ENCODE assay signal across 13 cellular contexts in the genomic region with DNA sequence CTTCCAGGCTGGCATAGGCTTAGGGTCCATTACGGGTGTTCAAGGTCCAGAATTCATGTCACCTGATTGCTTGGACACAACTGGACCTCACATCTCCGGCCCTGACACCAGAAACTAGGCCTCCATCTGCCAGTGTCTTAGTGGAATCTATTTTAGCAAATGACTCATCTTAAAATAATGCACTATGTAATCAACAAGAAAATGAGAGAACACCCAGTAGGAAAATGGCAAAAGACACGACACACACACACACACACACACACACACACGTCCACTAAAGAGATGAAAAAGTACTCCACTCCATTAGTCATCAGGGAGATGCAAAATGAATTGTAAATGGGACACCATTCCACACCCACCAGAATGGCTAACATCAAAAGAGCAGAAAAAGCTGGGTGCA. TPM values are rescaled to one million over a fixed set of nuclear protein-coding genes. Genes with fewer than 3 reads are reported as not detected.
DNase-seq lines count a peak whose midpoint lies in the region; ATAC-seq, FAIRE-seq and TF ChIP-seq lines count a peak whose summit lies in the region.
"Had no signal": no experiment of that assay in that cellular context is flagged by ENCODE, and none has a peak within 500 bp of the region (broad histone marks: within the 10 kb centered on the region; RNA-seq: fewer than 3 reads in every experiment).

No MANE protein-coding gene starts in this region.

- intact Hi-C loops in K562 (cut with micrococcal nuclease) = no loop called here

- H3K9me1 ChIP-seq in K562 (ENCODE audit: control insufficient read depth, insufficient read depth, low read length) = peaks cover 3% of the 10 kb centered on the region

- H2AFZ ChIP-seq in K562 (ENCODE audit: low read depth, low read length) = no peak overlapping the region

- H3K36me3 ChIP-seq in K562 (ENCODE audit: control insufficient read depth, insufficient read depth, low read length) (no peaks in the 10 kb centered on the region; the same call in 2 of the 3 replicates), kidney epithelial cell (ENCODE audit: control insufficient read depth, insufficient read depth, low read length) (no peaks in the 10 kb centered on the region), gastroesophageal sphincter (no peaks in the 10 kb centered on the region)

- WGBS in K562 (ENCODE audit: insufficient coverage, low coverage, missing lambda C conversion rate) = 77% methylated on average over 4 of the region's 4 CpGs
- whole genome bisulfite sequencing in gastroesophageal sphincter (ENCODE audit: low coverage in 1 of 2), 2 donors = 14% methylated on average over 3 of the region's 4 CpGs; no CpG with 5 or more reads in 1 of the 2 donors

- no TSS peak for BruUV-seq in K562 (replicated peaks; lab: Mats Ljungman, UMichigan)

- FAIRE-seq in HTR-8/SVneo (lab: Jason Lieb, UNC) (peak; percentile 13), K562 (lab: Jason Lieb, UNC) (peak; percentile 84)

- no peak overlapping the region for H3K27ac ChIP-seq in K562 (ENCODE audit: extremely low read depth, low read depth, low read length)
- no peak overlapping the region for H3K27ac ChIP-seq in gastroesophageal sphincter

- peaks cover 88% of the 10 kb centered on the region for H3K79me2 ChIP-seq in K562 (ENCODE audit: control insufficient read depth, insufficient read depth, low read length)

- no peak overlapping the region for H3K4me3 ChIP-seq in AG10803 (ENCODE audit: low read length)
- H3K4me3 ChIP-seq in K562 = no peak overlapping the region
- H3K4me3 ChIP-seq in kidney epithelial cell (ENCODE audit: low read depth, low read length) = no peak overlapping the region
- H3K4me3 ChIP-seq in gastroesophageal sphincter = no peak overlapping the region

- DNase-seq in AG10803 (ENCODE audit: low read depth) (peak; percentile 64), HTR-8/SVneo (ENCODE audit: insufficient read length, low spot score) (peak; percentile 47), K562 (ENCODE audit: extremely low read depth in 1 of 4, low spot score in 3 of 4) (no peak), kidney epithelial cell (ENCODE audit: low read depth) (peak; percentile 44), KBM-7 (no peak), SKM-1 (lab: John Stamatoyannopoulos, UW; ENCODE audit: unreplicated experiment) (no peak)
- DNase-seq: activated CD4-positive, alpha-beta memory T cell treated with anti-CD3 and anti-CD28 coated beads, Interleukin-2, amount 10 ng/mL, durations not matched to agents 7 days and 5 days; Calu3; mesendoderm; NCI-H510A had no signal

- TF ChIP-seq RAD21 in K562 (CRISPR knock-in tag; conservative IDR thresholded peaks at IDR 0.05 in 1 of 2, IDR thresholded peaks at IDR 0.05 in 1 of 2) = no peak

- no peak overlapping the region; a peak in 1 of 4 replicates for H3K9ac ChIP-seq in K562 (ENCODE audit: insufficient read depth in 1 of 2, low read depth in 2 of 2, low read length in 2 of 2)

- ATAC-seq in K562 (no peak), gastroesophageal sphincter (no peak), HG03469 (IDR thresholded peaks at IDR 0.05; ENCODE audit: unreplicated experiment) (no peak)

- TF ChIP-seq CTCF in AG10803 (conservative IDR thresholded peaks at IDR 0.05; ENCODE audit: low read length) = no peak
- TF ChIP-seq CTCF in K562 (IDR thresholded peaks at IDR 0.05 in 2 of 3, conservative IDR thresholded peaks at IDR 0.05 in 1 of 3; ENCODE audit: insufficient read depth in 2 of 3, low read depth in 1 of 3, low read length in 3 of 3) = no peak
- no peak for TF ChIP-seq CTCF in kidney epithelial cell (IDR thresholded peaks at IDR 0.05; ENCODE audit: insufficient read depth, low read length, poor library complexity, severe bottlenecking)
- no peak for TF ChIP-seq CTCF in gastroesophageal sphincter (IDR thresholded peaks at IDR 0.05)

- H3K4me1 ChIP-seq in K562 (replicated peaks in 1 of 2; ENCODE audit: control insufficient read depth in 2 of 2, insufficient read depth in 2 of 2, low read length in 2 of 2) (peaks cover 17 to 36% of the 10 kb centered on the region in 2 experiments; a peak in 4 of 5 replicates), gastroesophageal sphincter (no peaks in the 10 kb centered on the region)

- H3K27me3 ChIP-seq in K562 (ENCODE audit: control insufficient read depth in 2 of 2, insufficient read depth in 2 of 2, low read length in 2 of 2) = no peaks in the 10 kb centered on the region
- H3K27me3 ChIP-seq in kidney epithelial cell (ENCODE audit: control insufficient read depth, insufficient read depth, low read length) = no peaks in the 10 kb centered on the region
- peaks cover 9% of the 10 kb centered on the region for H3K27me3 ChIP-seq in gastroesophageal sphincter

- CTCF ChIA-PET in K562 (lab: Yijun Ruan, JAX; ENCODE audit: low intra/inter-chr PET ratio) = no interaction called here

- POLR2A ChIA-PET in K562 (lab: Yijun Ruan, JAX) = interaction anchor here (0.8 to 2.8 kb wide), 2 partner anchors 9 to 35 kb away, joined by 3 to 14 read pairs; no protein-coding TSS in a partner anchor

- in situ Hi-C loops in K562 (cut with MboI) (no loop called here), KBM-7 (cut with MboI; ENCODE audit: low pct_unique_long_range_greater_than_20kb, low sequenced_read_pairs) (no loop called here)

- H3K4me2 ChIP-seq in K562 (ENCODE audit: insufficient read depth, low read length) = no peak overlapping the region

- no peak for TF ChIP-seq POLR2A in K562 (conservative IDR thresholded peaks at IDR 0.05)
- no peak for TF ChIP-seq POLR2A in gastroesophageal sphincter (IDR thresholded peaks at IDR 0.05)

- H3K9me3 ChIP-seq in K562 (replicated peaks; ENCODE audit: control insufficient read depth, insufficient read depth, low read depth, low read length) = no peaks in the 10 kb centered on the region
- no peaks in the 10 kb centered on the region for H3K9me3 ChIP-seq in gastroesophageal sphincter

- H4K20me1 ChIP-seq in K562 (replicated peaks; ENCODE audit: control insufficient read depth, insufficient read depth, low read length) = no peaks in the 10 kb centered on the region; the same call in 1 of the 2 replicates

- no peak for TF ChIP-seq EP300 in K562 (IDR thresholded peaks at IDR 0.05; ENCODE audit: low read length)
- no peak for TF ChIP-seq EP300 in gastroesophageal sphincter (IDR thresholded peaks at IDR 0.05)

TF ChIP-seq in K562, 482 proteins besides CTCF, POLR2A, EP300 and RAD21 (continues in another document):
- TF ChIP-seq MIER1 (IDR thresholded peaks at IDR 0.05; ENCODE audit: low read depth) (no peak), MEF2A (IDR thresholded peaks at IDR 0.05; ENCODE audit: control insufficient read depth, low read depth, low read length) (peak; percentile 71; the same call in 1 of the 2 replicates), FOXA3 (CRISPR knock-in tag; conservative IDR thresholded peaks at IDR 0.05 in 1 of 2, IDR thresholded peaks at IDR 0.05 in 1 of 2) (peak in 1 of 2 experiments; percentile 60; a peak in 1 of 4 replicates), ZNF830 (CRISPR knock-in tag; IDR thresholded peaks at IDR 0.05) (no peak), ARID1B (IDR thresholded peaks at IDR 0.05) (peak; percentile 46), HSF4 (CRISPR knock-in tag; IDR thresholded peaks at IDR 0.05; ENCODE audit: borderline replicate concordance) (no peak), DPF2 (IDR thresholded peaks at IDR 0.05) (peak; percentile 56; the same call in 1 of the 2 replicates), ELF4 (CRISPR knock-in tag; IDR thresholded peaks at IDR 0.05) (no peak), ZNF124 (CRISPR knock-in tag; IDR thresholded peaks at IDR 0.05) (no peak), NFXL1 (CRISPR knock-in tag; IDR thresholded peaks at IDR 0.05) (no peak)

RNA-seq across cellular contexts. Expression of gene APBA2, which starts 11.2 kb away (rescaled TPM):
- 105 and 234 TPM in 2 replicates for total RNA-seq in K562 (2011; cell fraction: chromatin; rRNA removed; ENCODE audit: low replicate concordance)
- total RNA-seq in K562 (2011; cell fraction: nucleolus; rRNA removed) = 91.2 and 97.2 TPM in 2 replicates
- total RNA-seq in K562 (2011; cell fraction: nucleoplasm; rRNA removed) = 85.9 and 89.9 TPM in 2 replicates
- total RNA-seq in K562 (2014; rRNA removed) (40.9 and 46.5 TPM in 2 replicates), K562 (2014; rRNA removed; fragmentation: Illumina TruSeq; extraction: Trizol) (10.4 and 13.6 TPM in 2 replicates), K562 (2015; rRNA removed; fragmentation: Illumina TruSeq; extraction: Trizol) (25.2 and 26.2 TPM in 2 replicates), K562 (2021) (30.8 and 32.5 TPM in 2 replicates), kidney epithelial cell (51.4 and 54.6 TPM in 2 replicates), gastroesophageal sphincter (10 to 100 TPM in 1 of 4 donors, 1 to 10 TPM in 3; 3.1 to 14.9 (median 4.2) TPM)
- polyA plus RNA-seq in K562 (2011; rRNA removed) (27.8 and 36.1 TPM in 2 replicates), K562 (2014; fragmentation: Illumina TruSeq; extraction: Trizol) (17.1 and 25.2 TPM in 2 replicates), K562 (2014; fragmentation: Nextera tagmentation; extraction: Ambion mirVana) (under 1 TPM; 0.24 to 0.35 TPM), K562 (2014; rRNA removed) (30.7 and 37.1 TPM in 2 replicates)
- 27.5 and 45.8 TPM in 2 replicates for polyA plus RNA-seq in K562 (2011; cell fraction: cytosol; rRNA removed)
- polyA plus RNA-seq in K562 (2011; cell fraction: nucleus; rRNA removed) = 70.5 and 109 TPM in 2 replicates
- polyA plus RNA-seq in K562 (2012) = 25.0 and 39.9 TPM in 2 replicates
- 21.7 and 35.1 TPM in 2 replicates for polyA minus RNA-seq in K562 (2011; rRNA and poly(A)+ RNA removed)
- 28.8 and 31.9 TPM in 2 replicates for polyA minus RNA-seq in K562 (2011; cell fraction: cytosol; rRNA and poly(A)+ RNA removed)
- 25.7 and 46.8 TPM in 2 replicates for polyA minus RNA-seq in K562 (2011; cell fraction: nucleus; rRNA and poly(A)+ RNA removed)
- total RNA-seq: Calu3 had no signal

RNA-seq across cellular contexts. Expression of gene GOLGA6L7, which starts 48.5 kb away (rescaled TPM):
- 0.67 and 2.1 TPM in 2 replicates for total RNA-seq in K562 (2011; cell fraction: chromatin; rRNA removed; ENCODE audit: low replicate concordance)
- 0.39 TPM in 1 of 2 replicates, not detected in the other for total RNA-seq in K562 (2011; cell fraction: nucleolus; rRNA removed)
- total RNA-seq in K562 (2011; cell fraction: nucleoplasm; rRNA removed) = 1.3 and 1.9 TPM in 2 replicates
- total RNA-seq in K562 (2014; rRNA removed) (not detected in 2 replicates), K562 (2014; rRNA removed; fragmentation: Illumina TruSeq; extraction: Trizol) (not detected in 2 replicates), K562 (2015; rRNA removed; fragmentation: Illumina TruSeq; extraction: Trizol) (not detected in 2 replicates), K562 (2021) (0.11 TPM in 1 of 2 replicates, not detected in the other), kidney epithelial cell (not detected in 2 replicates), gastroesophageal sphincter (not detected)
- polyA plus RNA-seq in K562 (2011; rRNA removed) (0.11 and 0.42 TPM in 2 replicates), K562 (2014; fragmentation: Illumina TruSeq; extraction: Trizol) (not detected in 2 replicates), K562 (2014; fragmentation: Nextera tagmentation; extraction: Ambion mirVana) (under 1 TPM in 1 of 2 experiments, not detected in 1; 0.14 TPM), K562 (2014; rRNA removed) (not detected in 2 replicates)
- 0.38 TPM in 1 of 2 replicates, not detected in the other for polyA plus RNA-seq in K562 (2011; cell fraction: cytosol; rRNA removed)
- polyA plus RNA-seq in K562 (2011; cell fraction: nucleus; rRNA removed) = 0.26 and 0.86 TPM in 2 replicates
- 0.40 and 0.44 TPM in 2 replicates for polyA plus RNA-seq in K562 (2012)
- 0.28 and 0.51 TPM in 2 replicates for polyA minus RNA-seq in K562 (2011; rRNA and poly(A)+ RNA removed)
- not detected in 2 replicates for polyA minus RNA-seq in K562 (2011; cell fraction: cytosol; rRNA and poly(A)+ RNA removed)
- polyA minus RNA-seq in K562 (2011; cell fraction: nucleus; rRNA and poly(A)+ RNA removed) = 0.56 TPM in 1 of 2 replicates, not detected in the other
- total RNA-seq: activated CD4-positive, alpha-beta memory T cell treated with anti-CD3 and anti-CD28 coated beads, Interleukin-2, amount 10 ng/mL, durations not matched to agents 7 days and 5 days; Calu3 had no signal
- polyA plus RNA-seq: adipose tissue had no signal

Comparison
In these comparisons a context has a peak if more than half of its experiments do, and no peak if none do; other contexts are left out.
1. DNase-seq: peak in AG10803 (single experiment), HTR-8/SVneo (single experiment) and kidney epithelial cell (single experiment); none in K562 (0 of 4), KBM-7 (single experiment) and SKM-1 (single experiment).